Comparison of ENCODE assay signal across 23 cellular contexts in genomic region chr15:50077242-50077641, GRCh38. TPM values are rescaled to one million over a fixed set of nuclear protein-coding genes. Genes with fewer than 3 reads are reported as not detected.
"Had no signal": no experiment of that assay in that cellular context is flagged by ENCODE, and none has a peak within 500 bp of the region (broad histone marks: within the 10 kb centered on the region; RNA-seq: fewer than 3 reads in every experiment).

No MANE protein-coding gene starts in this region.

- H3K4me1 Mint-ChIP-seq: IgD-negative memory B cell had no signal

- H3K27ac ChIP-seq: Peyer's patch, RWPE1, SJSA1 had no signal

- H3K27ac Mint-ChIP-seq: activated CD8-positive, alpha-beta T cell treated with anti-CD3 and anti-CD28 coated beads for 36 hours; activated naive CD8-positive, alpha-beta T cell; IgD-negative memory B cell; T-helper 1 cell treated with Interleukin-12 subunit alpha and Interleukin-12 subunit beta and Interleukin-4 antibody, amounts not matched to agents 30 μg/mL and 1 μg/mL, for 36 hours had no signal

- H3K36me3 ChIP-seq: Peyer's patch, SJSA1 had no signal

- H3K4me3 ChIP-seq: Peyer's patch, SJSA1 had no signal

- H3K27me3 Mint-ChIP-seq: activated CD8-positive, alpha-beta T cell treated with anti-CD3 and anti-CD28 coated beads for 36 hours; brain; IgD-negative memory B cell had no signal

- H3K9me3 ChIP-seq: Peyer's patch, SJSA1 had no signal

- H3K36me3 Mint-ChIP-seq: activated naive CD8-positive, alpha-beta T cell; brain had no signal

- DNase-seq: activated CD4-positive, alpha-beta T cell treated with anti-CD3 and anti-CD28 coated beads for 4 hours; activated CD8-positive, alpha-beta memory T cell treated with anti-CD3 and anti-CD28 coated beads, Interleukin-2, amount 50 U/mL, for 4 hours; activated CD8-positive, alpha-beta T cell treated with anti-CD3 and anti-CD28 coated beads for 36 hours; activated effector memory CD4-positive, alpha-beta T cell treated with anti-CD3 and anti-CD28 coated beads, Interleukin-2, amount 50 U/mL, for 16 hours; activated naive CD4-positive, alpha-beta T cell treated with Interleukin-2 at 50 U/mL for 16 hours; KG1; NCI-H1092; NCI-H2029; NCI-H2107; NCI-H345; NCI-H510A; NCI-H526 treated with DMSO at 0.1 percent for 48 hours; Peyer's patch; SHP77 had no signal

- H3K4me3 Mint-ChIP-seq: activated CD8-positive, alpha-beta T cell treated with anti-CD3 and anti-CD28 coated beads for 36 hours; activated naive CD8-positive, alpha-beta T cell; brain; IgD-negative memory B cell; T-helper 1 cell treated with Interleukin-12 subunit alpha and Interleukin-12 subunit beta and Interleukin-4 antibody, amounts not matched to agents 30 μg/mL and 1 μg/mL, for 36 hours had no signal

- H3K4me1 ChIP-seq: Peyer's patch, SJSA1 had no signal

- ATAC-seq: activated CD4-positive, CD25-positive, alpha-beta regulatory T cell treated with anti-CD3 and anti-CD28 coated beads, Interleukin-2, amount 50 U/mL, for 24 hours; activated CD8-positive, alpha-beta T cell treated with anti-CD3 and anti-CD28 coated beads for 36 hours; SK-N-SH treated with all-trans-retinoic acid at 6 μM for 48 hours had no signal

- H3K27me3 ChIP-seq: Peyer's patch, SJSA1 had no signal

- H3K9me3 Mint-ChIP-seq: activated CD8-positive, alpha-beta T cell treated with anti-CD3 and anti-CD28 coated beads for 36 hours; brain; T-helper 1 cell treated with Interleukin-12 subunit alpha and Interleukin-12 subunit beta and Interleukin-4 antibody, amounts not matched to agents 30 μg/mL and 1 μg/mL, for 36 hours had no signal

RNA-seq across cellular contexts. Expression of gene ATP8B4, which starts 41.8 kb away (rescaled TPM):
- total RNA-seq: MCF 10A had no signal
- polyA plus RNA-seq: IgD-negative memory B cell had no signal
